2 cellular contexts compared by ENCODE assay signal in the genomic region with DNA sequence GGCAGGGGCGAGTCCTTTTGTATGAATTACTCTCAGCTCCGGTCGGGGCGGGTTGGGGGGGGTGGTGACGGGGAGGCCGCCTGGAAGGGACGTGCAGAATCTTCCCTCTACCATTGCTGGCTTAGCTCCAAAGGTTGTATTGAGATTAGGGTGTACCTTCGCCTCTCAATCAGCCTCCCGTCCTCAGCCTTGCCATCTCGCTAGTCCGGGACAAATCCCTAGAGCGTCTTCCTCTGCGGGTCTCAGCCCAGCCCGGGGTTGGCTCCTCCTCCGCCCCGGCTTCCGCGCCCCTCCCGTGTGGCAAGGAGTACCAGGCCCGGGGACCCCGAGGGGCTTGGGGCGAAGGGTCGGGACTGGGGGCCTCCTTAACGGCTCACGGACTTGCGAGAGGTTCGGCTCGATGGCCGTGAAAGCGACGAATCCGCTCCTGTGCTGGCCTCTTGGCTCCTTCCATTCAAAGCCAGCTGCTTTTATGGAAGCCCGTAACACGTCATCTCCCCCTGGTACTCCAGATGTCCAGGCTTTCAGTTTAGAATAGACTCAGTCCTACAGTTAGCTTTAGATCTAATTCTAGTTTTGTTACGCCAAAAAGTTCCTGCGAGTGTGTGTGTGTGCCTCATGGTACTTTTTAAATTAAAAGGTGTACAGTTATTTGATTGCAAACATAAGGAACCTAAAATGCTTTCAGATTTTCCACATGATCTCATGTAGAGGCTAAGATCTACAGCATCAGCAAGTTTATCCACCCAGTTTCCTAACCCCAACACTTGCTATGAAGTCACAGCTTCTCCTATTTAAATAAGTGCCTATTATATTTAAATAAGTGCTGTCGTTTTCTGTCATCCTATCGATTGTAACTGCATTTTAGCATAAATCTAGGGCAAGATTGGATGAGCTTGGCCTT.
TF ChIP-seq lines count a peak whose summit lies in the region.

No MANE protein-coding gene starts in this region.

TF ChIP-seq in HEK293, 187 proteins besides CTCF, POLR2A, EP300 and RAD21 (continued from another document and continues in another):
- TF ChIP-seq ZNF169 (tag by site-specific recombination; IDR thresholded peaks at IDR 0.05) (no peak), ZNF311 (tag by site-specific recombination; IDR thresholded peaks at IDR 0.05; ENCODE audit: borderline replicate concordance) (no peak), ZNF140 (tag by site-specific recombination; IDR thresholded peaks at IDR 0.05) (no peak), IKZF3 (tag by site-specific recombination; IDR thresholded peaks at IDR 0.05) (peak; percentile 49; the same call in 1 of the 2 replicates), ZEB2 (tag by site-specific recombination; IDR thresholded peaks at IDR 0.05) (peak; percentile 51; the same call in 1 of the 2 replicates), ZNF600 (tag by site-specific recombination; IDR thresholded peaks at IDR 0.05) (peak; percentile 84)
- TF ChIP-seq, protein P1, sequence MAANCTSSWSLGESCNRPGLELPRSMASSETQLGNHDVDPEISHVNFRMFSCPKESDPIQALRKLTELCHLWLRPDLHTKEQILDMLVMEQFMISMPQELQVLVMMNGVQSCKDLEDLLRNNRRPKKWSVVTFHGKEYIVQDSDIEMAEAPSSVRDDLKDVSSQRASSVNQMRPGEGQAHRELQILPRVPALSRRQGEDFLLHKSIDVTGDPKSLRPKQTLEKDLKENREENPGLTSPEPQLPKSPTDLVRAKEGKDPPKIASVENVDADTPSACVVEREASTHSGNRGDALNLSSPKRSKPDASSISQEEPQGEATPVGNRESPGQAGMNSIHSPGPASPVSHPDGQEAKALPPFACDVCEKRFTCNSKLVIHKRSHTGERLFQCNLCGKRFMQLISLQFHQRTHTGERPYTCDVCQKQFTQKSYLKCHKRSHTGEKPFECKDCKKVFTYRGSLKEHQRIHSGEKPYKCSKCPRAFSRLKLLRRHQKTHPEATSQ (tag by site-specific recombination; IDR thresholded peaks at IDR 0.05), result no peak
- TF ChIP-seq, protein P2, sequence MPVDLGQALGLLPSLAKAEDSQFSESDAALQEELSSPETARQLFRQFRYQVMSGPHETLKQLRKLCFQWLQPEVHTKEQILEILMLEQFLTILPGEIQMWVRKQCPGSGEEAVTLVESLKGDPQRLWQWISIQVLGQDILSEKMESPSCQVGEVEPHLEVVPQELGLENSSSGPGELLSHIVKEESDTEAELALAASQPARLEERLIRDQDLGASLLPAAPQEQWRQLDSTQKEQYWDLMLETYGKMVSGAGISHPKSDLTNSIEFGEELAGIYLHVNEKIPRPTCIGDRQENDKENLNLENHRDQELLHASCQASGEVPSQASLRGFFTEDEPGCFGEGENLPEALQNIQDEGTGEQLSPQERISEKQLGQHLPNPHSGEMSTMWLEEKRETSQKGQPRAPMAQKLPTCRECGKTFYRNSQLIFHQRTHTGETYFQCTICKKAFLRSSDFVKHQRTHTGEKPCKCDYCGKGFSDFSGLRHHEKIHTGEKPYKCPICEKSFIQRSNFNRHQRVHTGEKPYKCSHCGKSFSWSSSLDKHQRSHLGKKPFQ (tag by site-specific recombination; IDR thresholded peaks at IDR 0.05), result no peak
- TF ChIP-seq, protein P3, sequence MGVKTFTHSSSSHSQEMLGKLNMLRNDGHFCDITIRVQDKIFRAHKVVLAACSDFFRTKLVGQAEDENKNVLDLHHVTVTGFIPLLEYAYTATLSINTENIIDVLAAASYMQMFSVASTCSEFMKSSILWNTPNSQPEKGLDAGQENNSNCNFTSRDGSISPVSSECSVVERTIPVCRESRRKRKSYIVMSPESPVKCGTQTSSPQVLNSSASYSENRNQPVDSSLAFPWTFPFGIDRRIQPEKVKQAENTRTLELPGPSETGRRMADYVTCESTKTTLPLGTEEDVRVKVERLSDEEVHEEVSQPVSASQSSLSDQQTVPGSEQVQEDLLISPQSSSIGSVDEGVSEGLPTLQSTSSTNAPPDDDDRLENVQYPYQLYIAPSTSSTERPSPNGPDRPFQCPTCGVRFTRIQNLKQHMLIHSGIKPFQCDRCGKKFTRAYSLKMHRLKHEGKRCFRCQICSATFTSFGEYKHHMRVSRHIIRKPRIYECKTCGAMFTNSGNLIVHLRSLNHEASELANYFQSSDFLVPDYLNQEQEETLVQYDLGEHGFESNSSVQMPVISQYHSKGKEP (tag by site-specific recombination; IDR thresholded peaks at IDR 0.05), result 0 out of 2 replicates have a peak, but pooled peaks have one; percentile 3
- TF ChIP-seq, protein P4, sequence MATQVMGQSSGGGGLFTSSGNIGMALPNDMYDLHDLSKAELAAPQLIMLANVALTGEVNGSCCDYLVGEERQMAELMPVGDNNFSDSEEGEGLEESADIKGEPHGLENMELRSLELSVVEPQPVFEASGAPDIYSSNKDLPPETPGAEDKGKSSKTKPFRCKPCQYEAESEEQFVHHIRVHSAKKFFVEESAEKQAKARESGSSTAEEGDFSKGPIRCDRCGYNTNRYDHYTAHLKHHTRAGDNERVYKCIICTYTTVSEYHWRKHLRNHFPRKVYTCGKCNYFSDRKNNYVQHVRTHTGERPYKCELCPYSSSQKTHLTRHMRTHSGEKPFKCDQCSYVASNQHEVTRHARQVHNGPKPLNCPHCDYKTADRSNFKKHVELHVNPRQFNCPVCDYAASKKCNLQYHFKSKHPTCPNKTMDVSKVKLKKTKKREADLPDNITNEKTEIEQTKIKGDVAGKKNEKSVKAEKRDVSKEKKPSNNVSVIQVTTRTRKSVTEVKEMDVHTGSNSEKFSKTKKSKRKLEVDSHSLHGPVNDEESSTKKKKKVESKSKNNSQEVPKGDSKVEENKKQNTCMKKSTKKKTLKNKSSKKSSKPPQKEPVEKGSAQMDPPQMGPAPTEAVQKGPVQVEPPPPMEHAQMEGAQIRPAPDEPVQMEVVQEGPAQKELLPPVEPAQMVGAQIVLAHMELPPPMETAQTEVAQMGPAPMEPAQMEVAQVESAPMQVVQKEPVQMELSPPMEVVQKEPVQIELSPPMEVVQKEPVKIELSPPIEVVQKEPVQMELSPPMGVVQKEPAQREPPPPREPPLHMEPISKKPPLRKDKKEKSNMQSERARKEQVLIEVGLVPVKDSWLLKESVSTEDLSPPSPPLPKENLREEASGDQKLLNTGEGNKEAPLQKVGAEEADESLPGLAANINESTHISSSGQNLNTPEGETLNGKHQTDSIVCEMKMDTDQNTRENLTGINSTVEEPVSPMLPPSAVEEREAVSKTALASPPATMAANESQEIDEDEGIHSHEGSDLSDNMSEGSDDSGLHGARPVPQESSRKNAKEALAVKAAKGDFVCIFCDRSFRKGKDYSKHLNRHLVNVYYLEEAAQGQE (tag by site-specific recombination; IDR thresholded peaks at IDR 0.05), result no peak
- TF ChIP-seq, protein P5, sequence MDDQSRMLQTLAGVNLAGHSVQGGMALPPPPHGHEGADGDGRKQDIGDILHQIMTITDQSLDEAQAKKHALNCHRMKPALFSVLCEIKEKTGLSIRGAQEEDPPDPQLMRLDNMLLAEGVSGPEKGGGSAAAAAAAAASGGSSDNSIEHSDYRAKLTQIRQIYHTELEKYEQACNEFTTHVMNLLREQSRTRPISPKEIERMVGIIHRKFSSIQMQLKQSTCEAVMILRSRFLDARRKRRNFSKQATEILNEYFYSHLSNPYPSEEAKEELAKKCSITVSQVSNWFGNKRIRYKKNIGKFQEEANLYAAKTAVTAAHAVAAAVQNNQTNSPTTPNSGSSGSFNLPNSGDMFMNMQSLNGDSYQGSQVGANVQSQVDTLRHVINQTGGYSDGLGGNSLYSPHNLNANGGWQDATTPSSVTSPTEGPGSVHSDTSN (CRISPR knock-in tag; IDR thresholded peaks at IDR 0.05), result 0 out of 2 replicates have a peak, but pooled peaks have one; percentile 74

TF ChIP-seq in SK-N-SH treated with all-trans-retinoic acid at 6 μM for 48 hours, 23 proteins besides CTCF, POLR2A, EP300 and RAD21 (continued from another document):
- TF ChIP-seq, protein P6, sequence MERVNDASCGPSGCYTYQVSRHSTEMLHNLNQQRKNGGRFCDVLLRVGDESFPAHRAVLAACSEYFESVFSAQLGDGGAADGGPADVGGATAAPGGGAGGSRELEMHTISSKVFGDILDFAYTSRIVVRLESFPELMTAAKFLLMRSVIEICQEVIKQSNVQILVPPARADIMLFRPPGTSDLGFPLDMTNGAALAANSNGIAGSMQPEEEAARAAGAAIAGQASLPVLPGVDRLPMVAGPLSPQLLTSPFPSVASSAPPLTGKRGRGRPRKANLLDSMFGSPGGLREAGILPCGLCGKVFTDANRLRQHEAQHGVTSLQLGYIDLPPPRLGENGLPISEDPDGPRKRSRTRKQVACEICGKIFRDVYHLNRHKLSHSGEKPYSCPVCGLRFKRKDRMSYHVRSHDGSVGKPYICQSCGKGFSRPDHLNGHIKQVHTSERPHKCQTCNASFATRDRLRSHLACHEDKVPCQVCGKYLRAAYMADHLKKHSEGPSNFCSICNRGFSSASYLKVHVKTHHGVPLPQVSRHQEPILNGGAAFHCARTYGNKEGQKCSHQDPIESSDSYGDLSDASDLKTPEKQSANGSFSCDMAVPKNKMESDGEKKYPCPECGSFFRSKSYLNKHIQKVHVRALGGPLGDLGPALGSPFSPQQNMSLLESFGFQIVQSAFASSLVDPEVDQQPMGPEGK (CRISPR knock-in tag; IDR thresholded peaks at IDR 0.05; ENCODE audit: borderline replicate concordance), result no peak
- TF ChIP-seq ZC3H10 (CRISPR knock-in tag; IDR thresholded peaks at IDR 0.05), result no peak
- TF ChIP-seq RARB (CRISPR knock-in tag; IDR thresholded peaks at IDR 0.05), result no peak
- TF ChIP-seq, protein P7, sequence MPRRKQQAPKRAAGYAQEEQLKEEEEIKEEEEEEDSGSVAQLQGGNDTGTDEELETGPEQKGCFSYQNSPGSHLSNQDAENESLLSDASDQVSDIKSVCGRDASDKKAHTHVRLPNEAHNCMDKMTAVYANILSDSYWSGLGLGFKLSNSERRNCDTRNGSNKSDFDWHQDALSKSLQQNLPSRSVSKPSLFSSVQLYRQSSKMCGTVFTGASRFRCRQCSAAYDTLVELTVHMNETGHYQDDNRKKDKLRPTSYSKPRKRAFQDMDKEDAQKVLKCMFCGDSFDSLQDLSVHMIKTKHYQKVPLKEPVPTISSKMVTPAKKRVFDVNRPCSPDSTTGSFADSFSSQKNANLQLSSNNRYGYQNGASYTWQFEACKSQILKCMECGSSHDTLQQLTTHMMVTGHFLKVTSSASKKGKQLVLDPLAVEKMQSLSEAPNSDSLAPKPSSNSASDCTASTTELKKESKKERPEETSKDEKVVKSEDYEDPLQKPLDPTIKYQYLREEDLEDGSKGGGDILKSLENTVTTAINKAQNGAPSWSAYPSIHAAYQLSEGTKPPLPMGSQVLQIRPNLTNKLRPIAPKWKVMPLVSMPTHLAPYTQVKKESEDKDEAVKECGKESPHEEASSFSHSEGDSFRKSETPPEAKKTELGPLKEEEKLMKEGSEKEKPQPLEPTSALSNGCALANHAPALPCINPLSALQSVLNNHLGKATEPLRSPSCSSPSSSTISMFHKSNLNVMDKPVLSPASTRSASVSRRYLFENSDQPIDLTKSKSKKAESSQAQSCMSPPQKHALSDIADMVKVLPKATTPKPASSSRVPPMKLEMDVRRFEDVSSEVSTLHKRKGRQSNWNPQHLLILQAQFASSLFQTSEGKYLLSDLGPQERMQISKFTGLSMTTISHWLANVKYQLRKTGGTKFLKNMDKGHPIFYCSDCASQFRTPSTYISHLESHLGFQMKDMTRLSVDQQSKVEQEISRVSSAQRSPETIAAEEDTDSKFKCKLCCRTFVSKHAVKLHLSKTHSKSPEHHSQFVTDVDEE (CRISPR knock-in tag; IDR thresholded peaks at IDR 0.05), result no peak
- TF ChIP-seq TOX (CRISPR knock-in tag; IDR thresholded peaks at IDR 0.05; ENCODE audit: borderline replicate concordance), result no peak
- no peak for TF ChIP-seq ARNTL (CRISPR knock-in tag; IDR thresholded peaks at IDR 0.05; ENCODE audit: borderline replicate concordance, low read depth)
- TF ChIP-seq, protein P8, sequence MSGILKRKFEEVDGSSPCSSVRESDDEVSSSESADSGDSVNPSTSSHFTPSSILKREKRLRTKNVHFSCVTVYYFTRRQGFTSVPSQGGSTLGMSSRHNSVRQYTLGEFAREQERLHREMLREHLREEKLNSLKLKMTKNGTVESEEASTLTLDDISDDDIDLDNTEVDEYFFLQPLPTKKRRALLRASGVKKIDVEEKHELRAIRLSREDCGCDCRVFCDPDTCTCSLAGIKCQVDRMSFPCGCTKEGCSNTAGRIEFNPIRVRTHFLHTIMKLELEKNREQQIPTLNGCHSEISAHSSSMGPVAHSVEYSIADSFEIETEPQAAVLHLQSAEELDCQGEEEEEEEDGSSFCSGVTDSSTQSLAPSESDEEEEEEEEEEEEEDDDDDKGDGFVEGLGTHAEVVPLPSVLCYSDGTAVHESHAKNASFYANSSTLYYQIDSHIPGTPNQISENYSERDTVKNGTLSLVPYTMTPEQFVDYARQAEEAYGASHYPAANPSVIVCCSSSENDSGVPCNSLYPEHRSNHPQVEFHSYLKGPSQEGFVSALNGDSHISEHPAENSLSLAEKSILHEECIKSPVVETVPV (CRISPR knock-in tag; IDR thresholded peaks at IDR 0.05), result no peak
- no peak for TF ChIP-seq ZNF565 (CRISPR knock-in tag; conservative IDR thresholded peaks at IDR 0.05; ENCODE audit: low read depth)
- TF ChIP-seq TCF4 (CRISPR knock-in tag; IDR thresholded peaks at IDR 0.05; ENCODE audit: borderline replicate concordance), result no peak
- no peak for TF ChIP-seq BACH2 (CRISPR knock-in tag; IDR thresholded peaks at IDR 0.05; ENCODE audit: borderline replicate concordance)
- no peak for TF ChIP-seq ZNF8 (CRISPR knock-in tag; IDR thresholded peaks at IDR 0.05)
- TF ChIP-seq PPARA (CRISPR knock-in tag; IDR thresholded peaks at IDR 0.05; ENCODE audit: borderline replicate concordance), result no peak
TF ChIP-seq in SK-N-SH treated with all-trans-retinoic acid at 6 μM for 48 hours: peak in this region for 0.
